8 cellular contexts compared by ENCODE assay signal in genomic region chr7:2862831-2863361, GRCh38. TPM values are rescaled to one million over a fixed set of nuclear protein-coding genes. Genes with fewer than 3 reads are reported as not detected.
DNase-seq lines count a peak whose midpoint lies in the region; ATAC-seq, FAIRE-seq and TF ChIP-seq lines count a peak whose summit lies in the region.

No MANE protein-coding gene starts in this region.

- H3K27me3 ChIP-seq in BLaER1 treated with 17β-estradiol and CSF1 and Interleukin-3, amounts not matched to agents 10 nM and 100 nM: no peaks in the 10 kb centered on the region
- no peaks in the 10 kb centered on the region for H3K27me3 ChIP-seq in Loucy (ENCODE audit: insufficient read depth, low read length, poor library complexity, severe bottlenecking)

- no peaks in the 10 kb centered on the region for H3K9me3 ChIP-seq in BLaER1 treated with 17β-estradiol and CSF1 and Interleukin-3, amounts not matched to agents 10 nM and 100 nM (replicated peaks in 1 of 11)
- no peaks in the 10 kb centered on the region for H3K9me3 ChIP-seq in Loucy (ENCODE audit: insufficient read depth, low read depth, low read length)

- H3K27ac ChIP-seq in BLaER1 treated with 17β-estradiol and CSF1 and Interleukin-3, amounts not matched to agents 10 nM and 100 nM: peak overlapping the region; percentile 88 to 98 (median 95)

- H3K36me3 Mint-ChIP-seq in natural killer cell: no peaks in the 10 kb centered on the region

- no peaks in the 10 kb centered on the region for H3K79me2 ChIP-seq in Loucy (ENCODE audit: insufficient read depth, low read length)

- H3K4me3 Mint-ChIP-seq in natural killer cell: peak overlapping the region; percentile 70

- intact Hi-C loops in natural killer cell (cut with micrococcal nuclease): loop anchor here (1.0 to 10.0 kb wide), 2 partner anchors 12 to 812 kb away; no protein-coding TSS in a partner anchor

- H3K4me2 ChIP-seq in BLaER1 treated with 17β-estradiol and CSF1 and Interleukin-3, amounts not matched to agents 10 nM and 100 nM: peak overlapping the region; percentile 79 to 97 (median 91)
- peak overlapping the region; percentile 85 for H3K4me2 ChIP-seq in Loucy (ENCODE audit: low read depth, low read length, poor library complexity, severe bottlenecking)

- H3K27ac Mint-ChIP-seq in natural killer cell: peak overlapping the region; percentile 63 to 91

- FAIRE-seq in H54 (lab: Jason Lieb, UNC): no peak

- peaks cover 10 to 13% of the 10 kb centered on the region in 2 donors for H3K27me3 Mint-ChIP-seq in natural killer cell (ENCODE audit: low read depth in 2 of 2)

- peak overlapping the region; percentile 12 to 60 (median 45); a peak in 16 of 20 replicates for H3K4me3 ChIP-seq in BLaER1 treated with 17β-estradiol and CSF1 and Interleukin-3, amounts not matched to agents 10 nM and 100 nM
- H3K4me3 ChIP-seq in Loucy (ENCODE audit: low read length, poor library complexity, severe bottlenecking): peak overlapping the region; percentile 72

- H3K9ac ChIP-seq in BLaER1 treated with 17β-estradiol and CSF1 and Interleukin-3, amounts not matched to agents 10 nM and 100 nM: peak overlapping the region; percentile 75 to 88 (median 85)
- peak overlapping the region; percentile 68 for H3K9ac ChIP-seq in Loucy (ENCODE audit: low read depth, low read length, poor library complexity, severe bottlenecking)

- ATAC-seq in natural killer cell (peak in 2 of 3 donors; percentile 8 to 32), GM18498 (IDR thresholded peaks at IDR 0.05; ENCODE audit: unreplicated experiment) (no peak)

- H3F3A ChIP-seq in Loucy (ENCODE audit: low read depth): no peaks in the 10 kb centered on the region

- H4K20me1 ChIP-seq in BLaER1 treated with 17β-estradiol and CSF1 and Interleukin-3, amounts not matched to agents 10 nM and 100 nM: no peaks in the 10 kb centered on the region
- H4K20me1 ChIP-seq in Loucy (ENCODE audit: insufficient read depth, low read length, poor library complexity, severe bottlenecking): no peaks in the 10 kb centered on the region

- TF ChIP-seq CTCF in Loucy (conservative IDR thresholded peaks at IDR 0.05; ENCODE audit: low read length): no peak
- TF ChIP-seq CTCF in natural killer cell (IDR thresholded peaks at IDR 0.05): no peak

- no peaks in the 10 kb centered on the region for H3K9me2 ChIP-seq in Loucy (replicated peaks; ENCODE audit: low read depth, low read length)

- H3K4me1 Mint-ChIP-seq in natural killer cell: peaks cover 20 to 22% of the 10 kb centered on the region in 2 donors

- no peak overlapping the region for H2AFZ ChIP-seq in Loucy (ENCODE audit: low read length)

- DNase-seq in astrocyte of the hippocampus (ENCODE audit: low read depth, low spot score) (peak; percentile 62), natural killer cell (no peak), DMS53 treated with DMSO at 0.1 percent for 48 hours (lab: John Stamatoyannopoulos, UW; ENCODE audit: unreplicated experiment) (no peak), H54 (ENCODE audit: insufficient read length, low spot score) (no peak), NCI-H69 (lab: John Stamatoyannopoulos, UW) (no peak)

- no peaks in the 10 kb centered on the region for H3K9me3 Mint-ChIP-seq in natural killer cell

- peaks cover 37 to 84% (median 68%) of the 10 kb centered on the region in 10 experiments for H3K4me1 ChIP-seq in BLaER1 treated with 17β-estradiol and CSF1 and Interleukin-3, amounts not matched to agents 10 nM and 100 nM
- peaks cover 14% of the 10 kb centered on the region for H3K4me1 ChIP-seq in Loucy (ENCODE audit: insufficient read depth, low read length, poor library complexity, severe bottlenecking)

- no peak for TF ChIP-seq POLR2A in H54 (IDR thresholded peaks at IDR 0.05; ENCODE audit: low read depth, low read length)

- H3K36me3 ChIP-seq in BLaER1 treated with 17β-estradiol and CSF1 and Interleukin-3, amounts not matched to agents 10 nM and 100 nM: peaks cover 0 to 13% (median 0%) of the 10 kb centered on the region in 11 experiments; a peak in 3 of 22 replicates
- H3K36me3 ChIP-seq in Loucy (ENCODE audit: insufficient read depth, low read length): no peaks in the 10 kb centered on the region

RNA-seq across cellular contexts. Expression of gene GNA12, which starts 18.8 kb away (rescaled TPM):
- total RNA-seq in natural killer cell: 10 to 100 TPM; 12.6 to 20.2 (median 19.5) TPM
